8 cellular contexts compared by ENCODE assay signal in the genomic region with DNA sequence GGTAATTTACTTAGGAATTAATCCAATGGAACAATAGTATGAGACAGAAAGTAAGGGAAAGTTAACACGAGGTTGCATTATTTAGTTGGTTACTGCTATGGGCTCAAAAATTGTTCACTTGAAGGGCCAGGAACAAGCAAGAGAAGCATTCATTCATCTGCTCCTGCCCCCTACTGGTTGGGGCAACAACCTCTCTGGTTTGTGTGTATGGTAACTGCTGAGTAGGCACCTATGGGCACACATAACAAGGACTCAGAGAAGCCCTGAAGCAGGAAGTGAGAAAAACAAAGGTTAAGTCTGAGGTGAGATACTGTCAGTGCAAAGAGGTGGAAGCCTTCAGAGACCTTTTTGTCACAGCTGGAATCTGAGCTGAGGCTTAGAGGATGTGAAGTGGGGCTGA. TPM values are rescaled to one million over a fixed set of nuclear protein-coding genes. Genes with fewer than 3 reads are reported as not detected.
A peak's percentile ranks its signal among the peaks of the same experiment; 100 is the strongest.
DNase-seq lines count a peak whose midpoint lies in the region; ATAC-seq lines count a peak whose summit lies in the region.

No MANE protein-coding gene starts in this region.

- H3K36me3 Mint-ChIP-seq in activated CD4-positive, alpha-beta T cell treated with anti-CD3 and anti-CD28 coated beads, Interleukin-2, amount 10 ng/mL, durations not matched to agents 7 days and 5 days (ENCODE audit: low read depth), result no peaks in the 10 kb centered on the region
- H3K36me3 Mint-ChIP-seq in T-helper 2 cell treated with Interferon-gamma antibody and Interleukin-4, amounts not matched to agents 5 μg/mL and 100 μg/mL, for 36 hours (ENCODE audit: low read depth), result no peaks in the 10 kb centered on the region

- DNase-seq in activated CD4-positive, alpha-beta T cell treated with anti-CD3 and anti-CD28 coated beads, Interleukin-2, amount 10 ng/mL, durations not matched to agents 7 days and 5 days, result peak; percentile 60
- DNase-seq in activated CD4-positive, alpha-beta T cell treated with anti-CD3 and anti-CD28 coated beads, Interleukin-2, amount 50 U/mL, for 1 hour, result no peak
- DNase-seq in T-helper 2 cell treated with Interferon-gamma antibody and Interleukin-4, amounts not matched to agents 5 μg/mL and 100 μg/mL, for 36 hours (ENCODE audit: low spot score), result peak; percentile 28
- DNase-seq in iPS DF 4.7 (ENCODE audit: extremely low read depth, low spot score) (peak; percentile 19), NCI-H1417 treated with DMSO at 0.1 percent for 48 hours (lab: John Stamatoyannopoulos, UW) (no peak), MG63 (no peak), NCI-H345 (lab: John Stamatoyannopoulos, UW) (no peak)

- no peaks in the 10 kb centered on the region for H3K9me3 ChIP-seq in MG63

- ATAC-seq in HG02759 (IDR thresholded peaks at IDR 0.05; ENCODE audit: unreplicated experiment), result peak; percentile 43

- peaks cover 8% of the 10 kb centered on the region for H3K4me1 Mint-ChIP-seq in activated CD4-positive, alpha-beta T cell treated with anti-CD3 and anti-CD28 coated beads, Interleukin-2, amount 10 ng/mL, durations not matched to agents 7 days and 5 days
- peaks cover 10% of the 10 kb centered on the region for H3K4me1 Mint-ChIP-seq in T-helper 2 cell treated with Interferon-gamma antibody and Interleukin-4, amounts not matched to agents 5 μg/mL and 100 μg/mL, for 36 hours (ENCODE audit: low read depth)

- peaks cover 2% of the 10 kb centered on the region for H3K27me3 Mint-ChIP-seq in activated CD4-positive, alpha-beta T cell treated with anti-CD3 and anti-CD28 coated beads, Interleukin-2, amount 10 ng/mL, durations not matched to agents 7 days and 5 days
- H3K27me3 Mint-ChIP-seq in T-helper 2 cell treated with Interferon-gamma antibody and Interleukin-4, amounts not matched to agents 5 μg/mL and 100 μg/mL, for 36 hours (ENCODE audit: low read depth), result peaks cover 7% of the 10 kb centered on the region

- H3K27me3 ChIP-seq in MG63, result no peaks in the 10 kb centered on the region

- H3K27ac Mint-ChIP-seq in activated CD4-positive, alpha-beta T cell treated with anti-CD3 and anti-CD28 coated beads, Interleukin-2, amount 10 ng/mL, durations not matched to agents 7 days and 5 days, result no peak overlapping the region
- peak overlapping the region; percentile 75 for H3K27ac Mint-ChIP-seq in T-helper 2 cell treated with Interferon-gamma antibody and Interleukin-4, amounts not matched to agents 5 μg/mL and 100 μg/mL, for 36 hours

- H3K9me3 Mint-ChIP-seq in activated CD4-positive, alpha-beta T cell treated with anti-CD3 and anti-CD28 coated beads, Interleukin-2, amount 10 ng/mL, durations not matched to agents 7 days and 5 days, result no peaks in the 10 kb centered on the region
- no peaks in the 10 kb centered on the region for H3K9me3 Mint-ChIP-seq in T-helper 2 cell treated with Interferon-gamma antibody and Interleukin-4, amounts not matched to agents 5 μg/mL and 100 μg/mL, for 36 hours

- H3K36me3 ChIP-seq in MG63, result no peaks in the 10 kb centered on the region

- no peak overlapping the region for H3K4me3 Mint-ChIP-seq in activated CD4-positive, alpha-beta T cell treated with anti-CD3 and anti-CD28 coated beads, Interleukin-2, amount 10 ng/mL, durations not matched to agents 7 days and 5 days
- no peak overlapping the region for H3K4me3 Mint-ChIP-seq in T-helper 2 cell treated with Interferon-gamma antibody and Interleukin-4, amounts not matched to agents 5 μg/mL and 100 μg/mL, for 36 hours

- H3K4me3 ChIP-seq in MG63, result no peak overlapping the region

- CTCF ChIA-PET in activated CD4-positive, alpha-beta T cell treated with anti-CD3 and anti-CD28 coated beads, Interleukin-2, amount 10 ng/mL, durations not matched to agents 7 days and 5 days (lab: Charles Lee), result interaction anchor here (0.7 kb wide), 1 partner anchor 164 kb away, joined by 4 read pairs; no protein-coding TSS in a partner anchor

- POLR2A ChIA-PET in activated CD4-positive, alpha-beta T cell treated with anti-CD3 and anti-CD28 coated beads, Interleukin-2, amount 10 ng/mL, durations not matched to agents 7 days and 5 days (lab: Charles Lee), result no interaction called here

RNA-seq across cellular contexts. Expression of gene RANBP6, which starts 34.4 kb away (rescaled TPM):
- total RNA-seq in activated CD4-positive, alpha-beta T cell treated with anti-CD3 and anti-CD28 coated beads, Interleukin-2, amount 10 ng/mL, durations not matched to agents 7 days and 5 days, result 10 to 100 TPM; 20.0 to 21.8 TPM
- total RNA-seq in MG63 (2014; rRNA removed; shearing (Covaris generic); ENCODE audit: low replicate concordance), result 1.7 and 3.3 TPM in 2 replicates

Comparison
In these comparisons a context has a peak if more than half of its experiments do, and no peak if none do; other contexts are left out.
1. DNase-seq: peak in activated CD4-positive, alpha-beta T cell treated with anti-CD3 and anti-CD28 coated beads, Interleukin-2, amount 10 ng/mL, durations not matched to agents 7 days and 5 days (single experiment), T-helper 2 cell treated with Interferon-gamma antibody and Interleukin-4, amounts not matched to agents 5 μg/mL and 100 μg/mL, for 36 hours (single experiment) and iPS DF 4.7 (single experiment); none in activated CD4-positive, alpha-beta T cell treated with anti-CD3 and anti-CD28 coated beads, Interleukin-2, amount 50 U/mL, for 1 hour (single experiment), NCI-H1417 treated with DMSO at 0.1 percent for 48 hours (single experiment), MG63 (single experiment) and NCI-H345 (single experiment).